ENCODE assay signal across 12 cellular contexts in genomic region chr1:15339580-15339979, GRCh38.
"Had no signal": no experiment of that assay in that cellular context is flagged by ENCODE, and none has a peak within 500 bp of the region (broad histone marks: within the 10 kb centered on the region; RNA-seq: fewer than 3 reads in every experiment).

No MANE protein-coding gene starts in this region.

- H3K4me3 Mint-ChIP-seq: activated naive CD4-positive, alpha-beta T cell treated with anti-CD3 and anti-CD28 coated beads for 36 hours; activated naive CD8-positive, alpha-beta T cell treated with anti-CD3 and anti-CD28 coated beads, Interleukin-2, amount 50 U/mL, for 24 hours; dendritic cell treated with granulocyte-macrophage colony-stimulating factor and Interleukin-4, amounts not matched to agents 40 ng/mL and 50 ng/mL, for 4 days; neural progenitor cell; stimulated activated memory B cell treated with anti-CD40 and anti-IgM and Interleukin-4, amounts not matched to agents 10 μg/mL and 1 μg/mL and 100 μg/mL, for 72 hours; T-cell had no signal

- H3K9me3 Mint-ChIP-seq: activated naive CD4-positive, alpha-beta T cell treated with anti-CD3 and anti-CD28 coated beads for 36 hours; activated naive CD8-positive, alpha-beta T cell treated with anti-CD3 and anti-CD28 coated beads, Interleukin-2, amount 50 U/mL, for 24 hours; activated T-helper 2 cell treated with anti-CD3 and anti-CD28 coated beads, Interferon-gamma antibody, Interleukin-2, Interleukin-4, amounts not matched to agents 10 μg/mL and 5 μg/mL and 100 μg/mL, durations not matched to agents 14 hours and 24 hours and 36 hours; stimulated activated memory B cell treated with anti-CD40 and anti-IgM and Interleukin-4, amounts not matched to agents 10 μg/mL and 1 μg/mL and 100 μg/mL, for 72 hours; T-cell had no signal

- DNase-seq: activated CD4-positive, alpha-beta T cell treated with anti-CD3 and anti-CD28 coated beads for 1 hour; activated CD4-positive, alpha-beta T cell treated with anti-CD3 and anti-CD28 coated beads, Interleukin-2, amount 50 U/mL, for 4 hours; activated naive CD8-positive, alpha-beta T cell treated with anti-CD3 and anti-CD28 coated beads, Interleukin-2, amount 50 U/mL, for 24 hours; head of caudate nucleus; left ventricle myocardium inferior; mesenchymal stem cell; T-cell had no signal

- H3K36me3 Mint-ChIP-seq: stimulated activated memory B cell treated with anti-CD40 and anti-IgM and Interleukin-4, amounts not matched to agents 10 μg/mL and 1 μg/mL and 100 μg/mL, for 72 hours; T-cell had no signal

- H3K27ac Mint-ChIP-seq: activated naive CD4-positive, alpha-beta T cell treated with anti-CD3 and anti-CD28 coated beads for 36 hours; activated naive CD8-positive, alpha-beta T cell treated with anti-CD3 and anti-CD28 coated beads, Interleukin-2, amount 50 U/mL, for 24 hours; activated T-helper 2 cell treated with anti-CD3 and anti-CD28 coated beads, Interferon-gamma antibody, Interleukin-2, Interleukin-4, amounts not matched to agents 10 μg/mL and 5 μg/mL and 100 μg/mL, durations not matched to agents 14 hours and 24 hours and 36 hours; neural progenitor cell; stimulated activated memory B cell treated with anti-CD40 and anti-IgM and Interleukin-4, amounts not matched to agents 10 μg/mL and 1 μg/mL and 100 μg/mL, for 72 hours; T-cell had no signal
